29 cellular contexts compared by ENCODE assay signal in the genomic region with DNA sequence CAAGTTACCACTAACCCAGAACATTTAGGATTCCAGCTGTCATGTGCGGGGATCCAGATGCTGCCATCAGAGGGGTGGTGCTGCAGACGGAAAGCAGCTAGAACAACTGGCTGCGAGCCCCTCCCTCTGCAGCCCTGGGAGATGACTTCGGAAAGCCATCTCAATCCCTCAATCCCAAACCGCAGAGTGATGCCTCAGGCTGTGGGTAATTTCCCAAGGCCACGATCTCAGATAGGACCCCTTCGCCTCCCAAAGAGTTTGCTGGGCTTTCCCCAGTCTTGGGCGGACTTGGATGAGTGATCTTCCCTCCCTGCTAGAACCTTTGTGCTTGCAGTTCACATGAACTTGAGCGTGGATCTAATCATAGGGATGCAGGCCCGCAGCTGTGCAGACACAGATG.
"Had no signal": no experiment of that assay in that cellular context is flagged by ENCODE, and none has a peak within 500 bp of the region (broad histone marks: within the 10 kb centered on the region; RNA-seq: fewer than 3 reads in every experiment).

No MANE protein-coding gene starts in this region.

- H3K9me3 Mint-ChIP-seq: naive thymus-derived CD4-positive, alpha-beta T cell; nephron; stimulated activated memory B cell treated with anti-CD40 and anti-IgM and Interleukin-4, amounts not matched to agents 10 μg/mL and 1 μg/mL and 100 μg/mL, for 72 hours; stimulated activated naive CD8-positive, alpha-beta T cell treated with anti-CD3 and anti-CD28 coated beads, Interleukin-15, amount 100 ng/mL, for 72 hours had no signal

- H3K36me3 Mint-ChIP-seq: neural progenitor cell; stimulated activated memory B cell treated with anti-CD40 and anti-IgM and Interleukin-4, amounts not matched to agents 10 μg/mL and 1 μg/mL and 100 μg/mL, for 72 hours had no signal

- H3K4me3 ChIP-seq: neural progenitor cell, pancreas, psoas muscle, right lobe of liver, sigmoid colon, suprapubic skin, testis, tibial artery, upper lobe of left lung, vagina had no signal

- H3K9ac ChIP-seq: neural progenitor cell had no signal

- H3K4me3 Mint-ChIP-seq: naive thymus-derived CD4-positive, alpha-beta T cell; nephron; neural progenitor cell; stimulated activated memory B cell treated with anti-CD40 and anti-IgM and Interleukin-4, amounts not matched to agents 10 μg/mL and 1 μg/mL and 100 μg/mL, for 72 hours; stimulated activated naive CD8-positive, alpha-beta T cell treated with anti-CD3 and anti-CD28 coated beads, Interleukin-15, amount 100 ng/mL, for 72 hours had no signal

- ATAC-seq: naive thymus-derived CD4-positive, alpha-beta T cell; pancreas; psoas muscle; right cardiac atrium; right lobe of liver; stimulated activated memory B cell treated with anti-CD40 and anti-IgM and Interleukin-4, amounts not matched to agents 10 μg/mL and 1 μg/mL and 100 μg/mL, for 72 hours; stimulated activated naive CD8-positive, alpha-beta T cell treated with anti-CD3 and anti-CD28 coated beads, Interleukin-15, Interleukin-2, amounts not matched to agents 100 U/mL and 50 U/mL, for 24 hours had no signal

- H3K27ac Mint-ChIP-seq: naive thymus-derived CD4-positive, alpha-beta T cell; nephron; neural progenitor cell; progenitor cell of endocrine pancreas; stimulated activated memory B cell treated with anti-CD40 and anti-IgM and Interleukin-4, amounts not matched to agents 10 μg/mL and 1 μg/mL and 100 μg/mL, for 72 hours; stimulated activated naive CD8-positive, alpha-beta T cell treated with anti-CD3 and anti-CD28 coated beads, Interleukin-15, amount 100 ng/mL, for 72 hours had no signal

- H3K36me3 ChIP-seq: neural progenitor cell, neutrophil, pancreas, right lobe of liver, sigmoid colon, suprapubic skin, tibial artery, upper lobe of left lung, vagina had no signal

- FAIRE-seq: pancreas, small intestine, urothelium cell line had no signal

- H2AFZ ChIP-seq: neural progenitor cell had no signal

- DNase-seq: naive thymus-derived CD4-positive, alpha-beta T cell; nucleus accumbens; psoas muscle; right cardiac atrium; sigmoid colon; small intestine; stimulated activated CD4-positive, alpha-beta T cell treated with anti-CD3 and anti-CD28 coated beads, Interleukin-12 subunit alpha, Interleukin-12 subunit beta, amount 100 ng/mL, for 4 hours; stimulated activated CD4-positive, alpha-beta T cell treated with anti-CD3 and anti-CD28 coated beads, Interleukin-1b, Interleukin-23, amount 100 ng/mL, for 48 hours; stimulated activated CD4-positive, alpha-beta T cell treated with anti-CD3 and anti-CD28 coated beads, Interleukin-4, amount 100 ng/mL, for 1 hour; stimulated activated CD4-positive, alpha-beta T cell treated with anti-CD3 and anti-CD28 coated beads, Interleukin-4, amount 100 ng/mL, for 4 hours; stimulated activated CD8-positive, alpha-beta memory T cell treated with anti-CD3 and anti-CD28 coated beads, Interleukin-4, amount 100 ng/mL, for 48 hours; stimulated activated naive CD4-positive, alpha-beta T cell; stimulated activated naive CD8-positive, alpha-beta T cell treated with anti-CD3 and anti-CD28 coated beads, Interleukin-15, amount 100 ng/mL, for 72 hours; stimulated activated naive CD8-positive, alpha-beta T cell treated with anti-CD3 and anti-CD28 coated beads, Interleukin-15, Interleukin-2, amounts not matched to agents 100 U/mL and 50 U/mL, for 24 hours; substantia nigra; testis; tibial artery; trophoblast cell; upper lobe of left lung had no signal

- H3K4me2 ChIP-seq: neural progenitor cell had no signal

- H3K27me3 ChIP-seq: testis had no signal

- H3K9me3 ChIP-seq: neutrophil, pancreas, psoas muscle, right lobe of liver, sigmoid colon, suprapubic skin, testis, tibial artery, upper lobe of left lung, vagina had no signal

- H3K27ac ChIP-seq: neural progenitor cell, neutrophil, pancreas, psoas muscle, right lobe of liver, sigmoid colon, suprapubic skin, testis, tibial artery, upper lobe of left lung, vagina had no signal
